ENCODE assay signal across 9 cellular contexts in the genomic region with DNA sequence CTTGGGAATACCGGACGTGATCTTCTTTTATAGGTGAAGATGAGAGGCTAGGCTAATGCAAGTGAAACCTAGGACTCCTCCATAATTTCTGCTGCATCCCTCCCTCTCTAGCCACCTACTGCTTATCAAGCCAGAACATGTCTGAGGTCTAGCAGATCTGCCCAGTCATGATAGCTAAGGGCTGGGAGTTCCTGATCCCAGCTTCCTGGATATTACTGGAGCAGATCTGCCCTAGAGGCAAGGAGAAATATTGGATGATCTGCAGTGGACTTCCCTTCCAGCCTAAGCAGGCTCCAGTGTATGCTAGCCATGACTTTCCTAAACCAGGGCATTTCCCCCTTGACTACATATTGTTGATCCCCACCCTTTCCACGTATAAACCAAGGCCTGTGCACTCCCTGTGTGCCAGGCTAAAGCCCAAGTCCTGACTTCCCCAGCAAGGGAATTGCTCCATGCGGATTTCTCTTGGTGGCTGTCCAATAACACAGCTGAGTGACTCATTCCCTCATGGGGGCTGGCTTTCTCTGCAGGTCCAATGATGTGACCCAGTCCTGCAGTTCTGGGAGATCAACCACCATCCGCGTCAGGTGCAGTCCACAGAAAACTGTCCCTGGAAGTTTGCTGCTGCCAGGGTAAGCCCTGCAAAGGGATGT. TPM values are rescaled to one million over a fixed set of nuclear protein-coding genes. Genes with fewer than 3 reads are reported as not detected.
DNase-seq lines count a peak whose midpoint lies in the region; ATAC-seq and TF ChIP-seq lines count a peak whose summit lies in the region.
"Had no signal": no experiment of that assay in that cellular context is flagged by ENCODE, and none has a peak within 500 bp of the region (broad histone marks: within the 10 kb centered on the region; RNA-seq: fewer than 3 reads in every experiment).

No MANE protein-coding gene starts in this region.

- no peaks in the 10 kb centered on the region for H3K79me2 ChIP-seq in SK-N-SH (ENCODE audit: insufficient read depth)

- no peak for TF ChIP-seq CTCF in SK-N-SH (IDR thresholded peaks at IDR 0.05)
- TF ChIP-seq CTCF in esophagus muscularis mucosa (IDR thresholded peaks at IDR 0.05): no peak
- no peak for TF ChIP-seq CTCF in omental fat pad (IDR thresholded peaks at IDR 0.05)
- no peak for TF ChIP-seq CTCF in Caco-2 (IDR thresholded peaks at IDR 0.05; ENCODE audit: insufficient read depth in 1 of 2, low read depth in 1 of 2, low read length in 1 of 2, severe bottlenecking in 1 of 2, unreplicated experiment in 1 of 2)

- CTCF ChIA-PET in SK-N-SH (lab: Yijun Ruan, JAX): interaction anchor here (1.9 kb wide), 1 partner anchor 66 kb away, joined by 7 read pairs; no protein-coding TSS in a partner anchor
- CTCF ChIA-PET in Caco-2 (lab: Charles Lee): interaction anchor here (0.6 kb wide), 1 partner anchor 317 kb away, joined by 7 read pairs; no protein-coding TSS in a partner anchor

- peak overlapping the region; percentile 65 for H3K4me2 ChIP-seq in SK-N-SH

- POLR2A ChIA-PET in SK-N-SH (lab: Yijun Ruan, JAX): no interaction called here
- POLR2A ChIA-PET in Caco-2 (lab: Charles Lee): no interaction called here

- H3F3A ChIP-seq in SK-N-SH (replicated peaks; ENCODE audit: insufficient read depth): peaks cover 27% of the 10 kb centered on the region

- H3K36me3 ChIP-seq in SK-N-SH (replicated peaks in 1 of 2; ENCODE audit: control insufficient read depth in 1 of 2, insufficient read depth in 2 of 2, low read length in 1 of 2) (no peaks in the 10 kb centered on the region), esophagus muscularis mucosa (no peaks in the 10 kb centered on the region), Caco-2 (ENCODE audit: control insufficient read depth, insufficient read depth, low read length) (no peaks in the 10 kb centered on the region)

- no peak for TF ChIP-seq POLR2A in esophagus muscularis mucosa (IDR thresholded peaks at IDR 0.05; ENCODE audit: low read depth)

- no peak for TF ChIP-seq RAD21 in SK-N-SH (IDR thresholded peaks at IDR 0.05; ENCODE audit: low read length)

- H3K9ac ChIP-seq in SK-N-SH: peak overlapping the region; percentile 61; the same call in 1 of the 2 replicates

- H3K27me3 ChIP-seq in SK-N-SH (ENCODE audit: insufficient read depth) (no peaks in the 10 kb centered on the region), esophagus muscularis mucosa (no peaks in the 10 kb centered on the region), Caco-2 (replicated peaks; ENCODE audit: control insufficient read depth, insufficient read depth, low read length) (no peaks in the 10 kb centered on the region)

- no TSS peak for BruUV-seq in Caco-2 (replicated peaks; lab: Mats Ljungman, UMichigan)

- H3K27me3 Mint-ChIP-seq in Caco-2 (ENCODE audit: insufficient read depth, unreplicated experiment): no peaks in the 10 kb centered on the region

- WGBS in SK-N-SH (ENCODE audit: low lambda C conversion rate): 61% methylated on average over 6 of the region's 6 CpGs
- 56% methylated on average over 5 of the region's 6 CpGs for WGBS in esophagus muscularis mucosa

- H4K20me1 ChIP-seq in SK-N-SH (ENCODE audit: insufficient read depth): no peaks in the 10 kb centered on the region

- H3K4me3 ChIP-seq in SK-N-SH (ENCODE audit: low read depth in 2 of 2, low read length in 1 of 2): peak overlapping the region in 1 of 2 experiments; percentile 14; a peak in 1 of 4 replicates
- H3K4me3 ChIP-seq in esophagus muscularis mucosa: no peak overlapping the region
- H3K4me3 ChIP-seq in Caco-2 (ENCODE audit: low read depth, low read length): no peak overlapping the region

- peaks cover 8% of the 10 kb centered on the region for H3K4me1 Mint-ChIP-seq in Caco-2 (ENCODE audit: low read depth, unreplicated experiment)

- H3K4me1 ChIP-seq in SK-N-SH (ENCODE audit: control insufficient read depth in 1 of 2, insufficient read depth in 2 of 2, low read depth in 1 of 2, low read length in 1 of 2) (peaks cover 5 to 10% of the 10 kb centered on the region in 2 experiments; a peak in 3 of 4 replicates), esophagus muscularis mucosa (peaks cover 6 to 19% (median 14%) of the 10 kb centered on the region in 4 donors), Caco-2 (peaks cover 8% of the 10 kb centered on the region; the same call in 1 of the 2 replicates)

- peak; percentile 90 for DNase-seq in Daoy (ENCODE audit: low read depth)
- DNase-seq in SK-N-SH: no peak
- DNase-seq in esophagus muscularis mucosa (ENCODE audit: extremely low spot score): no peak
- DNase-seq in omental fat pad (ENCODE audit: low spot score): no peak
- no peak for DNase-seq in Caco-2
- DNase-seq in GF-D8 (lab: John Stamatoyannopoulos, UW): no peak

- TF ChIP-seq EP300 in SK-N-SH (IDR thresholded peaks at IDR 0.05; ENCODE audit: borderline replicate concordance in 1 of 2, low read depth in 1 of 2, low read length in 1 of 2) (no peak), esophagus muscularis mucosa (IDR thresholded peaks at IDR 0.05) (no peak)

- no peak overlapping the region for H3K27ac Mint-ChIP-seq in Caco-2 (ENCODE audit: unreplicated experiment)

- ATAC-seq in omental fat pad (ENCODE audit: low FRiP score) (peak; percentile 37), GM18861 (IDR thresholded peaks at IDR 0.05; ENCODE audit: unreplicated experiment) (no peak), HG02678 (IDR thresholded peaks at IDR 0.05; ENCODE audit: unreplicated experiment) (no peak)

- H3K9me2 ChIP-seq in SK-N-SH: no peaks in the 10 kb centered on the region

- no peak overlapping the region for H3K4me3 Mint-ChIP-seq in Caco-2 (ENCODE audit: unreplicated experiment)

- H3K9me3 ChIP-seq in SK-N-SH: no peaks in the 10 kb centered on the region
- no peaks in the 10 kb centered on the region for H3K9me3 ChIP-seq in esophagus muscularis mucosa
- H3K9me3 ChIP-seq in Caco-2: no peaks in the 10 kb centered on the region

- H2AFZ ChIP-seq in SK-N-SH (ENCODE audit: low read depth): peak overlapping the region; percentile 37; the same call in 1 of the 2 replicates

- H3K27ac ChIP-seq in SK-N-SH (ENCODE audit: low read depth in 2 of 2, low read length in 1 of 2) (peak overlapping the region; percentile 29 to 93; a peak in 3 of 4 replicates), esophagus muscularis mucosa (replicated peaks in 1 of 4) (peak overlapping the region in 3 of 4 donors; percentile 13 to 58 (median 28))

- H3K36me3 Mint-ChIP-seq in Caco-2 (ENCODE audit: insufficient read depth, unreplicated experiment): no peaks in the 10 kb centered on the region
- H3K36me3 Mint-ChIP-seq: IgD-negative memory B cell had no signal

- intact Hi-C loops in esophagus muscularis mucosa (cut with DNase I): loop anchor here (5.0 kb wide), 1 partner anchor 49 kb away; a partner anchor contains a TSS
- intact Hi-C loops in Caco-2 (cut with micrococcal nuclease; ENCODE audit: unreplicated experiment): no loop called here

- no peaks in the 10 kb centered on the region for H3K9me3 Mint-ChIP-seq in Caco-2 (ENCODE audit: unreplicated experiment)
- H3K9me3 Mint-ChIP-seq: IgD-negative memory B cell had no signal

TF ChIP-seq in SK-N-SH, 30 proteins besides CTCF, POLR2A, EP300 and RAD21 (continues in another document):
- TF ChIP-seq, protein P1, sequence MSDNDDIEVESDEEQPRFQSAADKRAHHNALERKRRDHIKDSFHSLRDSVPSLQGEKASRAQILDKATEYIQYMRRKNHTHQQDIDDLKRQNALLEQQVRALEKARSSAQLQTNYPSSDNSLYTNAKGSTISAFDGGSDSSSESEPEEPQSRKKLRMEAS (IDR thresholded peaks at IDR 0.05; ENCODE audit: low read depth): peak; percentile 42; the same call in 1 of the 2 replicates
- TF ChIP-seq NFIC (IDR thresholded peaks at IDR 0.05; ENCODE audit: borderline replicate concordance) (peak; percentile 64), GABPA (IDR thresholded peaks at IDR 0.05; ENCODE audit: low read depth) (no peak), GATA2 (CRISPR knock-in tag; IDR thresholded peaks at IDR 0.05) (no peak), TCF12 (IDR thresholded peaks at IDR 0.05) (peak; percentile 55; the same call in 1 of the 2 replicates), POLR2AphosphoS5 (IDR thresholded peaks at IDR 0.05; ENCODE audit: low read depth, low read length) (0 out of 2 replicates have a peak, but pooled peaks have one; percentile 16), FOSL2 (IDR thresholded peaks at IDR 0.05; ENCODE audit: borderline replicate concordance, low read depth) (peak; percentile 89), FOXJ3 (CRISPR knock-in tag; IDR thresholded peaks at IDR 0.05) (no peak), RXRA (IDR thresholded peaks at IDR 0.05; ENCODE audit: borderline replicate concordance, low read depth) (no peak; the same call in 1 of the 2 replicates), ELF1 (IDR thresholded peaks at IDR 0.05) (no peak), TEAD4 (IDR thresholded peaks at IDR 0.05; ENCODE audit: borderline replicate concordance, insufficient read depth) (no peak)
- TF ChIP-seq, protein P2, sequence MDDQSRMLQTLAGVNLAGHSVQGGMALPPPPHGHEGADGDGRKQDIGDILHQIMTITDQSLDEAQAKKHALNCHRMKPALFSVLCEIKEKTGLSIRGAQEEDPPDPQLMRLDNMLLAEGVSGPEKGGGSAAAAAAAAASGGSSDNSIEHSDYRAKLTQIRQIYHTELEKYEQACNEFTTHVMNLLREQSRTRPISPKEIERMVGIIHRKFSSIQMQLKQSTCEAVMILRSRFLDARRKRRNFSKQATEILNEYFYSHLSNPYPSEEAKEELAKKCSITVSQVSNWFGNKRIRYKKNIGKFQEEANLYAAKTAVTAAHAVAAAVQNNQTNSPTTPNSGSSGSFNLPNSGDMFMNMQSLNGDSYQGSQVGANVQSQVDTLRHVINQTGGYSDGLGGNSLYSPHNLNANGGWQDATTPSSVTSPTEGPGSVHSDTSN (IDR thresholded peaks at IDR 0.05): peak; percentile 40; the same call in 1 of the 2 replicates

RNA-seq across cellular contexts. Expression of a gene that starts 15.5 kb away (rescaled TPM):
- total RNA-seq in Daoy (2014; rRNA removed; shearing (Covaris generic)): 287 and 323 TPM in 2 replicates
- polyA plus RNA-seq in SK-N-SH (2012; rRNA removed): 98.3 and 106 TPM in 2 replicates
- 95.9 and 106 TPM in 2 replicates for polyA plus RNA-seq in SK-N-SH (2012; cell fraction: cytosol; rRNA removed)
- polyA plus RNA-seq in SK-N-SH (2012; cell fraction: nucleus; rRNA removed): 152 and 184 TPM in 2 replicates
- total RNA-seq in esophagus muscularis mucosa (100 to 1,000 TPM; 125 to 180 (median 144) TPM), omental fat pad (100 to 1,000 TPM; 109 to 151 (median 132) TPM), Caco-2 (2022) (189 and 225 TPM in 2 replicates)

RNA-seq across cellular contexts. Expression of a gene that starts 51.2 kb away (rescaled TPM):
- 0.97 and 1.0 TPM in 2 replicates for total RNA-seq in Daoy (2014; rRNA removed; shearing (Covaris generic))
- 1.7 and 3.5 TPM in 2 replicates for polyA plus RNA-seq in SK-N-SH (2012; rRNA removed)
- polyA plus RNA-seq in SK-N-SH (2012; cell fraction: cytosol; rRNA removed): 2.0 and 3.3 TPM in 2 replicates
- polyA plus RNA-seq in SK-N-SH (2012; cell fraction: nucleus; rRNA removed): 9.3 and 12.7 TPM in 2 replicates
- total RNA-seq in esophagus muscularis mucosa: 10 to 100 TPM in 2 of 4 donors, 1 to 10 TPM in 2; 7.8 to 20.4 (median 10.5) TPM
- 1 to 10 TPM; 1.6 to 2.6 (median 1.9) TPM for total RNA-seq in omental fat pad
- total RNA-seq in Caco-2 (2022): 7.0 and 8.3 TPM in 2 replicates
